In genomic region chr1:226870026-226870322, GRCh38 we compare ENCODE assay signal across 8 cellular contexts. TPM values are rescaled to one million over a fixed set of nuclear protein-coding genes. Genes with fewer than 3 reads are reported as not detected.
DNase-seq lines count a peak whose midpoint lies in the region; ATAC-seq and TF ChIP-seq lines count a peak whose summit lies in the region.

No MANE protein-coding gene starts in this region.

- ATAC-seq in central memory CD8-positive, alpha-beta T cell (replicated peaks; ENCODE audit: extremely low read depth, poor library complexity, severe bottlenecking), result no peak
- ATAC-seq in GM21619 (IDR thresholded peaks at IDR 0.05; ENCODE audit: unreplicated experiment) (no peak), GM21526 (IDR thresholded peaks at IDR 0.05; ENCODE audit: low FRiP score, unreplicated experiment) (no peak)

- H3K27me3 ChIP-seq in muscle layer of colon (ENCODE audit: control insufficient read depth in 1 of 2, insufficient read depth in 2 of 2, low read length in 2 of 2), result no peaks in the 10 kb centered on the region

- peaks cover 6% of the 10 kb centered on the region for H3K36me3 Mint-ChIP-seq in HFFc6 (ENCODE audit: low read depth)
- H3K36me3 Mint-ChIP-seq in central memory CD8-positive, alpha-beta T cell (ENCODE audit: insufficient read depth), result peaks cover 3% of the 10 kb centered on the region

- H3K27ac ChIP-seq in 22Rv1 (peak overlapping the region; percentile 52), muscle layer of colon (ENCODE audit: low read depth, low read length) (peak overlapping the region; percentile 56)

- no peak overlapping the region for H3K9ac ChIP-seq in muscle layer of colon (ENCODE audit: low read length)

- H3K4me3 ChIP-seq in muscle layer of colon (ENCODE audit: low read depth in 1 of 2, low read length in 2 of 2), result peak overlapping the region; percentile 70 to 90

- H3K27ac Mint-ChIP-seq in HFFc6, result peak overlapping the region; percentile 75
- peak overlapping the region; percentile 88 for H3K27ac Mint-ChIP-seq in central memory CD8-positive, alpha-beta T cell (ENCODE audit: low read depth)

- peaks cover 6% of the 10 kb centered on the region for H3K9me3 Mint-ChIP-seq in HFFc6
- H3K9me3 Mint-ChIP-seq in central memory CD8-positive, alpha-beta T cell, result no peaks in the 10 kb centered on the region

- H3K4me1 ChIP-seq in muscle layer of colon (ENCODE audit: insufficient read depth, low read length), result peaks cover 18% of the 10 kb centered on the region

- H3K4me3 Mint-ChIP-seq in HFFc6, result peak overlapping the region; percentile 87
- H3K4me3 Mint-ChIP-seq in central memory CD8-positive, alpha-beta T cell, result peak overlapping the region; percentile 85

- H3K36me3 ChIP-seq in muscle layer of colon (ENCODE audit: insufficient read depth, low read length), result no peaks in the 10 kb centered on the region

- TF ChIP-seq CTCF in 22Rv1 (IDR thresholded peaks at IDR 0.05) (no peak), HFFc6 (IDR thresholded peaks at IDR 0.05) (no peak)

- peaks cover 2% of the 10 kb centered on the region; the same call in 1 of the 2 replicates for H3K27me3 Mint-ChIP-seq in HFFc6 (ENCODE audit: insufficient read depth)
- peaks cover 5% of the 10 kb centered on the region for H3K27me3 Mint-ChIP-seq in central memory CD8-positive, alpha-beta T cell

- peaks cover 43% of the 10 kb centered on the region for H3K4me1 Mint-ChIP-seq in HFFc6 (ENCODE audit: low read depth)
- H3K4me1 Mint-ChIP-seq in central memory CD8-positive, alpha-beta T cell, result peaks cover 21% of the 10 kb centered on the region

- H3K9me3 ChIP-seq in muscle layer of colon (ENCODE audit: low read length), result no peaks in the 10 kb centered on the region

- no peak for DNase-seq in HFFc6
- no peak for DNase-seq in central memory CD8-positive, alpha-beta T cell (ENCODE audit: low spot score in 2 of 2)
- no peak for DNase-seq in NCI-H1092 (lab: John Stamatoyannopoulos, UW)
- DNase-seq in globus pallidus (ENCODE audit: low spot score), result no peak

RNA-seq across cellular contexts. Expression of gene PSEN2, which starts 0.4 kb away (rescaled TPM):
- total RNA-seq in HFFc6 (2021; fragmentation: NEBNext Ultra II Directional; extraction: Animal tissue kit (Norgen Biotek cat#: 25700)), result 10 to 100 TPM; 11.0 to 17.4 (median 13.4) TPM
